ENCODE assay signal across 1 cellular context in the genomic region with DNA sequence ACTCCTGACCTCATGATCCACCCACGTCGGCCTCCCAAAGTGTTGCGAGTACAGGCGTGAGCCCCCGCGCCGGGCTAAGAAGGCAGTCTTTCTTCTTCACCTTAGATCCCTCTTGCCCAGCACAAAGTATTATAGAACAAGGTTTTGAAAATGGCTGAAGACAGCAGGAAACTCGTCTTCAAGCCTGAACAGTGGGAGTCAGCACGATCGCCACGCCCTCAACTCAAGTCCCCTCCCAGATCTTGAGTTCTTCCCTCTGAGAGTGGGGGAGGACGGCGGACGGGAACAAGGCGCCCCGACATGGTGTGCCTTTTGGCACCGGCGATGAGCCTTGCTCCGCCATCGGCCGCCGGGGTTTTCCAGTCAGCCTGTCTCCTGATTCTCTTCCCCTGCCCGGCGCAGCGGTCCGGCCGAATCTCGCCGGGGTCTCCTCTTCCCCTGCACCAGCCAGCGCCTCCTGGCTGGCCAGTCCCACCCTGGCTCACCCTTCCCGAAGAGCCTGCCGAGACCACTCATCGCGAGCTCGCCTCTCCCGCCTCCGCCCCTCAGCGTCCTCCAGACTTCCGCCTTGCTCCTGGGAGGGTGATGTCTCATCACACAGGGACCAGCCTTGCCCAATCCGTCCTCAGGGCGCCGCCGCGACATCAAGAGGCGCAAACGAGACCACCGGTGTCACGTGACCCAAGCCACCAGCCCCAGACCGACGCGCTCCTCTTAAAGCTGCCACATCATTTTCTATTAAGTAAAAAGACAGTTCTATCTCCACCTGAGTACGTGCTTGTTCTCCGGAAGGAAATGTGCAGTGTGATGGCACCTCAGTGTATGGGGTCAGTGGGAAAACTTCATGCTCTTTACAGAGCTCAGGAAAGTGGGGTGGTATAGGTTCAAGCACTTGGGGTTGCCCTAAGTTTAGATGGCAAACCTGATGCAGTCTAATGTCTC.
TF ChIP-seq lines count a peak whose summit lies in the region.

A gene with protein sequence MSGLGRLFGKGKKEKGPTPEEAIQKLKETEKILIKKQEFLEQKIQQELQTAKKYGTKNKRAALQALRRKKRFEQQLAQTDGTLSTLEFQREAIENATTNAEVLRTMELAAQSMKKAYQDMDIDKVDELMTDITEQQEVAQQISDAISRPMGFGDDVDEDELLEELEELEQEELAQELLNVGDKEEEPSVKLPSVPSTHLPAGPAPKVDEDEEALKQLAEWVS (minus strand): TSS at position 565 of the 942 bp plus-strand sequence. CDS start 49 bp downstream, at position 516.

TF ChIP-seq in HepG2, 621 proteins besides CTCF, POLR2A, EP300 and RAD21 (continued from another document and continues in another):
- TF ChIP-seq, protein P1, sequence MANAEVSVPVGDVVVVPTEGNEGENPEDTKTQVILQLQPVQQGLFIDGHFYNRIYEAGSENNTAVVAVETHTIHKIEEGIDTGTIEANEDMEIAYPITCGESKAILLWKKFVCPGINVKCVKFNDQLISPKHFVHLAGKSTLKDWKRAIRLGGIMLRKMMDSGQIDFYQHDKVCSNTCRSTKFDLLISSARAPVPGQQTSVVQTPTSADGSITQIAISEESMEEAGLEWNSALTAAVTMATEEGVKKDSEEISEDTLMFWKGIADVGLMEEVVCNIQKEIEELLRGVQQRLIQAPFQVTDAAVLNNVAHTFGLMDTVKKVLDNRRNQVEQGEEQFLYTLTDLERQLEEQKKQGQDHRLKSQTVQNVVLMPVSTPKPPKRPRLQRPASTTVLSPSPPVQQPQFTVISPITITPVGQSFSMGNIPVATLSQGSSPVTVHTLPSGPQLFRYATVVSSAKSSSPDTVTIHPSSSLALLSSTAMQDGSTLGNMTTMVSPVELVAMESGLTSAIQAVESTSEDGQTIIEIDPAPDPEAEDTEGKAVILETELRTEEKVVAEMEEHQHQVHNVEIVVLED (CRISPR knock-in tag; IDR thresholded peaks at IDR 0.05; ENCODE audit: borderline replicate concordance), result peak; percentile 92
- TF ChIP-seq SSRP1 (CRISPR knock-in tag; IDR thresholded peaks at IDR 0.05), result peak; percentile 21; the same call in 1 of the 2 replicates
- no peak; the same call in 1 of the 2 replicates for TF ChIP-seq GFI1 (CRISPR knock-in tag; IDR thresholded peaks at IDR 0.05; ENCODE audit: borderline replicate concordance)
- TF ChIP-seq ZMYM4 (CRISPR knock-in tag; IDR thresholded peaks at IDR 0.05), result peak; percentile 99
- TF ChIP-seq PTBP1 (IDR thresholded peaks at IDR 0.05; ENCODE audit: low read depth, low read length, poor library complexity, severe bottlenecking), result peak; percentile 96
- TF ChIP-seq, protein P2, sequence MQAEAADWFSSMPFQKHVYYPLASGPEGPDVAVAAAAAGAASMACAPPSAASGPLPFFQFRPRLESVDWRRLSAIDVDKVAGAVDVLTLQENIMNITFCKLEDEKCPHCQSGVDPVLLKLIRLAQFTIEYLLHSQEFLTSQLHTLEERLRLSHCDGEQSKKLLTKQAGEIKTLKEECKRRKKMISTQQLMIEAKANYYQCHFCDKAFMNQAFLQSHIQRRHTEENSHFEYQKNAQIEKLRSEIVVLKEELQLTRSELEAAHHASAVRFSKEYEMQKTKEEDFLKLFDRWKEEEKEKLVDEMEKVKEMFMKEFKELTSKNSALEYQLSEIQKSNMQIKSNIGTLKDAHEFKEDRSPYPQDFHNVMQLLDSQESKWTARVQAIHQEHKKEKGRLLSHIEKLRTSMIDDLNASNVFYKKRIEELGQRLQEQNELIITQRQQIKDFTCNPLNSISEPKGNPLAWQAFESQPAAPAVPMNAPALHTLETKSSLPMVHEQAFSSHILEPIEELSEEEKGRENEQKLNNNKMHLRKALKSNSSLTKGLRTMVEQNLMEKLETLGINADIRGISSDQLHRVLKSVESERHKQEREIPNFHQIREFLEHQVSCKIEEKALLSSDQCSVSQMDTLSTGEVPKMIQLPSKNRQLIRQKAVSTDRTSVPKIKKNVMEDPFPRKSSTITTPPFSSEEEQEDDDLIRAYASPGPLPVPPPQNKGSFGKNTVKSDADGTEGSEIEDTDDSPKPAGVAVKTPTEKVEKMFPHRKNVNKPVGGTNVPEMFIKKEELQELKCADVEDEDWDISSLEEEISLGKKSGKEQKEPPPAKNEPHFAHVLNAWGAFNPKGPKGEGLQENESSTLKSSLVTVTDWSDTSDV (CRISPR knock-in tag; IDR thresholded peaks at IDR 0.05), result peak; percentile 97
- TF ChIP-seq ZNF709 (CRISPR knock-in tag; IDR thresholded peaks at IDR 0.05), result peak; percentile 89; the same call in 1 of the 2 replicates
- TF ChIP-seq BRCA1 (CRISPR knock-in tag; IDR thresholded peaks at IDR 0.05), result peak; percentile 99; the same call in 1 of the 2 replicates
- peak; percentile 96; the same call in 1 of the 2 replicates for TF ChIP-seq KDM3A (CRISPR knock-in tag; IDR thresholded peaks at IDR 0.05; ENCODE audit: low read depth)
- TF ChIP-seq, protein P3, sequence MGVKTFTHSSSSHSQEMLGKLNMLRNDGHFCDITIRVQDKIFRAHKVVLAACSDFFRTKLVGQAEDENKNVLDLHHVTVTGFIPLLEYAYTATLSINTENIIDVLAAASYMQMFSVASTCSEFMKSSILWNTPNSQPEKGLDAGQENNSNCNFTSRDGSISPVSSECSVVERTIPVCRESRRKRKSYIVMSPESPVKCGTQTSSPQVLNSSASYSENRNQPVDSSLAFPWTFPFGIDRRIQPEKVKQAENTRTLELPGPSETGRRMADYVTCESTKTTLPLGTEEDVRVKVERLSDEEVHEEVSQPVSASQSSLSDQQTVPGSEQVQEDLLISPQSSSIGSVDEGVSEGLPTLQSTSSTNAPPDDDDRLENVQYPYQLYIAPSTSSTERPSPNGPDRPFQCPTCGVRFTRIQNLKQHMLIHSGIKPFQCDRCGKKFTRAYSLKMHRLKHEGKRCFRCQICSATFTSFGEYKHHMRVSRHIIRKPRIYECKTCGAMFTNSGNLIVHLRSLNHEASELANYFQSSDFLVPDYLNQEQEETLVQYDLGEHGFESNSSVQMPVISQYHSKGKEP (CRISPR knock-in tag; IDR thresholded peaks at IDR 0.05), result peak; percentile 90; the same call in 1 of the 2 replicates
- TF ChIP-seq MED1 (CRISPR knock-in tag; IDR thresholded peaks at IDR 0.05), result peak; percentile 91
- peak; percentile 99; the same call in 1 of the 2 replicates for TF ChIP-seq EEA1 (CRISPR knock-in tag; IDR thresholded peaks at IDR 0.05; ENCODE audit: borderline replicate concordance)
- TF ChIP-seq PHF5A (CRISPR knock-in tag; IDR thresholded peaks at IDR 0.05; ENCODE audit: low read depth, unreplicated experiment), result peak; percentile 95
- TF ChIP-seq, protein P4, sequence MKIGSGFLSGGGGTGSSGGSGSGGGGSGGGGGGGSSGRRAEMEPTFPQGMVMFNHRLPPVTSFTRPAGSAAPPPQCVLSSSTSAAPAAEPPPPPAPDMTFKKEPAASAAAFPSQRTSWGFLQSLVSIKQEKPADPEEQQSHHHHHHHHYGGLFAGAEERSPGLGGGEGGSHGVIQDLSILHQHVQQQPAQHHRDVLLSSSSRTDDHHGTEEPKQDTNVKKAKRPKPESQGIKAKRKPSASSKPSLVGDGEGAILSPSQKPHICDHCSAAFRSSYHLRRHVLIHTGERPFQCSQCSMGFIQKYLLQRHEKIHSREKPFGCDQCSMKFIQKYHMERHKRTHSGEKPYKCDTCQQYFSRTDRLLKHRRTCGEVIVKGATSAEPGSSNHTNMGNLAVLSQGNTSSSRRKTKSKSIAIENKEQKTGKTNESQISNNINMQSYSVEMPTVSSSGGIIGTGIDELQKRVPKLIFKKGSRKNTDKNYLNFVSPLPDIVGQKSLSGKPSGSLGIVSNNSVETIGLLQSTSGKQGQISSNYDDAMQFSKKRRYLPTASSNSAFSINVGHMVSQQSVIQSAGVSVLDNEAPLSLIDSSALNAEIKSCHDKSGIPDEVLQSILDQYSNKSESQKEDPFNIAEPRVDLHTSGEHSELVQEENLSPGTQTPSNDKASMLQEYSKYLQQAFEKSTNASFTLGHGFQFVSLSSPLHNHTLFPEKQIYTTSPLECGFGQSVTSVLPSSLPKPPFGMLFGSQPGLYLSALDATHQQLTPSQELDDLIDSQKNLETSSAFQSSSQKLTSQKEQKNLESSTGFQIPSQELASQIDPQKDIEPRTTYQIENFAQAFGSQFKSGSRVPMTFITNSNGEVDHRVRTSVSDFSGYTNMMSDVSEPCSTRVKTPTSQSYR (CRISPR knock-in tag; IDR thresholded peaks at IDR 0.05; ENCODE audit: borderline replicate concordance), result no peak; the same call in 1 of the 2 replicates
- peak; percentile 69; the same call in 1 of the 2 replicates for TF ChIP-seq SOX5 (CRISPR knock-in tag; IDR thresholded peaks at IDR 0.05; ENCODE audit: borderline replicate concordance)
- TF ChIP-seq RBM22 (optimal IDR thresholded peaks at IDR 0.05; ENCODE audit: low read length), result peak; percentile 90
- TF ChIP-seq, protein P5, sequence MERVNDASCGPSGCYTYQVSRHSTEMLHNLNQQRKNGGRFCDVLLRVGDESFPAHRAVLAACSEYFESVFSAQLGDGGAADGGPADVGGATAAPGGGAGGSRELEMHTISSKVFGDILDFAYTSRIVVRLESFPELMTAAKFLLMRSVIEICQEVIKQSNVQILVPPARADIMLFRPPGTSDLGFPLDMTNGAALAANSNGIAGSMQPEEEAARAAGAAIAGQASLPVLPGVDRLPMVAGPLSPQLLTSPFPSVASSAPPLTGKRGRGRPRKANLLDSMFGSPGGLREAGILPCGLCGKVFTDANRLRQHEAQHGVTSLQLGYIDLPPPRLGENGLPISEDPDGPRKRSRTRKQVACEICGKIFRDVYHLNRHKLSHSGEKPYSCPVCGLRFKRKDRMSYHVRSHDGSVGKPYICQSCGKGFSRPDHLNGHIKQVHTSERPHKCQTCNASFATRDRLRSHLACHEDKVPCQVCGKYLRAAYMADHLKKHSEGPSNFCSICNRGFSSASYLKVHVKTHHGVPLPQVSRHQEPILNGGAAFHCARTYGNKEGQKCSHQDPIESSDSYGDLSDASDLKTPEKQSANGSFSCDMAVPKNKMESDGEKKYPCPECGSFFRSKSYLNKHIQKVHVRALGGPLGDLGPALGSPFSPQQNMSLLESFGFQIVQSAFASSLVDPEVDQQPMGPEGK (CRISPR knock-in tag; IDR thresholded peaks at IDR 0.05), result peak; percentile 68
- TF ChIP-seq ZNF44 (CRISPR knock-in tag; IDR thresholded peaks at IDR 0.05), result peak; percentile 83; the same call in 1 of the 2 replicates
- TF ChIP-seq, protein P6, sequence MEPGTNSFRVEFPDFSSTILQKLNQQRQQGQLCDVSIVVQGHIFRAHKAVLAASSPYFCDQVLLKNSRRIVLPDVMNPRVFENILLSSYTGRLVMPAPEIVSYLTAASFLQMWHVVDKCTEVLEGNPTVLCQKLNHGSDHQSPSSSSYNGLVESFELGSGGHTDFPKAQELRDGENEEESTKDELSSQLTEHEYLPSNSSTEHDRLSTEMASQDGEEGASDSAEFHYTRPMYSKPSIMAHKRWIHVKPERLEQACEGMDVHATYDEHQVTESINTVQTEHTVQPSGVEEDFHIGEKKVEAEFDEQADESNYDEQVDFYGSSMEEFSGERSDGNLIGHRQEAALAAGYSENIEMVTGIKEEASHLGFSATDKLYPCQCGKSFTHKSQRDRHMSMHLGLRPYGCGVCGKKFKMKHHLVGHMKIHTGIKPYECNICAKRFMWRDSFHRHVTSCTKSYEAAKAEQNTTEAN (CRISPR knock-in tag; conservative IDR thresholded peaks at IDR 0.05), result peak; percentile 77
- peak; percentile 98 for TF ChIP-seq ZNF749 (CRISPR knock-in tag; IDR thresholded peaks at IDR 0.05; ENCODE audit: borderline replicate concordance)
- peak; percentile 100 for TF ChIP-seq RBFOX2 (IDR thresholded peaks at IDR 0.05; ENCODE audit: low read depth, low read length)
- TF ChIP-seq, protein P7, sequence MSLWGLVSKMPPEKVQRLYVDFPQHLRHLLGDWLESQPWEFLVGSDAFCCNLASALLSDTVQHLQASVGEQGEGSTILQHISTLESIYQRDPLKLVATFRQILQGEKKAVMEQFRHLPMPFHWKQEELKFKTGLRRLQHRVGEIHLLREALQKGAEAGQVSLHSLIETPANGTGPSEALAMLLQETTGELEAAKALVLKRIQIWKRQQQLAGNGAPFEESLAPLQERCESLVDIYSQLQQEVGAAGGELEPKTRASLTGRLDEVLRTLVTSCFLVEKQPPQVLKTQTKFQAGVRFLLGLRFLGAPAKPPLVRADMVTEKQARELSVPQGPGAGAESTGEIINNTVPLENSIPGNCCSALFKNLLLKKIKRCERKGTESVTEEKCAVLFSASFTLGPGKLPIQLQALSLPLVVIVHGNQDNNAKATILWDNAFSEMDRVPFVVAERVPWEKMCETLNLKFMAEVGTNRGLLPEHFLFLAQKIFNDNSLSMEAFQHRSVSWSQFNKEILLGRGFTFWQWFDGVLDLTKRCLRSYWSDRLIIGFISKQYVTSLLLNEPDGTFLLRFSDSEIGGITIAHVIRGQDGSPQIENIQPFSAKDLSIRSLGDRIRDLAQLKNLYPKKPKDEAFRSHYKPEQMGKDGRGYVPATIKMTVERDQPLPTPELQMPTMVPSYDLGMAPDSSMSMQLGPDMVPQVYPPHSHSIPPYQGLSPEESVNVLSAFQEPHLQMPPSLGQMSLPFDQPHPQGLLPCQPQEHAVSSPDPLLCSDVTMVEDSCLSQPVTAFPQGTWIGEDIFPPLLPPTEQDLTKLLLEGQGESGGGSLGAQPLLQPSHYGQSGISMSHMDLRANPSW (CRISPR knock-in tag; IDR thresholded peaks at IDR 0.05; ENCODE audit: borderline replicate concordance), result no peak; the same call in none of the 2 replicates
- no peak for TF ChIP-seq ZNF17 (CRISPR knock-in tag; IDR thresholded peaks at IDR 0.05)
- TF ChIP-seq POLR2G (IDR thresholded peaks at IDR 0.05; ENCODE audit: low read depth, low read length), result peak; percentile 100
- TF ChIP-seq, protein P8, sequence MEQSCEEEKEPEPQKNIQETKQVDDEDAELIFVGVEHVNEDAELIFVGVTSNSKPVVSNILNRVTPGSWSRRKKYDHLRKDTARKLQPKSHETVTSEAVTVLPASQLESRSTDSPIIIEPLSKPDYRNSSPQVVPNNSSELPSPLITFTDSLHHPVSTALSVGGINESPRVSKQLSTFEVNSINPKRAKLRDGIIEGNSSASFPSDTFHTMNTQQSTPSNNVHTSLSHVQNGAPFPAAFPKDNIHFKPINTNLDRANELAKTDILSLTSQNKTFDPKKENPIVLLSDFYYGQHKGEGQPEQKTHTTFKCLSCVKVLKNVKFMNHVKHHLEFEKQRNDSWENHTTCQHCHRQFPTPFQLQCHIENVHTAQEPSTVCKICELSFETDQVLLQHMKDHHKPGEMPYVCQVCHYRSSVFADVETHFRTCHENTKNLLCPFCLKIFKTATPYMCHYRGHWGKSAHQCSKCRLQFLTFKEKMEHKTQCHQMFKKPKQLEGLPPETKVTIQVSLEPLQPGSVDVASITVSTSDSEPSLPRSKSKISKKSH (CRISPR knock-in tag; IDR thresholded peaks at IDR 0.05; ENCODE audit: borderline replicate concordance), result peak; percentile 99
- TF ChIP-seq ZNF235 (CRISPR knock-in tag; IDR thresholded peaks at IDR 0.05; ENCODE audit: borderline replicate concordance), result peak; percentile 94; the same call in 1 of the 2 replicates
- TF ChIP-seq TRIM24 (CRISPR knock-in tag; IDR thresholded peaks at IDR 0.05), result no peak
- TF ChIP-seq ZBTB1 (CRISPR knock-in tag; IDR thresholded peaks at IDR 0.05; ENCODE audit: borderline replicate concordance), result peak; percentile 71; the same call in 1 of the 2 replicates
- peak; percentile 88; the same call in 1 of the 2 replicates for TF ChIP-seq ZBTB8A (CRISPR knock-in tag; IDR thresholded peaks at IDR 0.05; ENCODE audit: borderline replicate concordance, low read depth)
- TF ChIP-seq, protein P9, sequence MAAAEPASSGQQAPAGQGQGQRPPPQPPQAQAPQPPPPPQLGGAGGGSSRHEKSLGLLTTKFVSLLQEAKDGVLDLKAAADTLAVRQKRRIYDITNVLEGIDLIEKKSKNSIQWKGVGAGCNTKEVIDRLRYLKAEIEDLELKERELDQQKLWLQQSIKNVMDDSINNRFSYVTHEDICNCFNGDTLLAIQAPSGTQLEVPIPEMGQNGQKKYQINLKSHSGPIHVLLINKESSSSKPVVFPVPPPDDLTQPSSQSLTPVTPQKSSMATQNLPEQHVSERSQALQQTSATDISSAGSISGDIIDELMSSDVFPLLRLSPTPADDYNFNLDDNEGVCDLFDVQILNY (CRISPR knock-in tag; conservative IDR thresholded peaks at IDR 0.05), result peak; percentile 85
- 0 out of 2 replicates have a peak, but pooled peaks have one; percentile 38 for TF ChIP-seq ZSCAN22 (CRISPR knock-in tag; IDR thresholded peaks at IDR 0.05)
- peak; percentile 100 for TF ChIP-seq ZNF207 (IDR thresholded peaks at IDR 0.05; ENCODE audit: borderline replicate concordance)
- peak; percentile 99 for TF ChIP-seq ZNF598 (CRISPR knock-in tag; IDR thresholded peaks at IDR 0.05; ENCODE audit: borderline replicate concordance)
